ENCODE assay signal across 26 cellular contexts in genomic region chr1:210441028-210441427, GRCh38.
A peak's percentile ranks its signal among the peaks of the same experiment; 100 is the strongest.
DNase-seq lines count a peak whose midpoint lies in the region; ATAC-seq, FAIRE-seq and TF ChIP-seq lines count a peak whose summit lies in the region.
"Had no signal": no experiment of that assay in that cellular context is flagged by ENCODE, and none has a peak within 500 bp of the region (broad histone marks: within the 10 kb centered on the region; RNA-seq: fewer than 3 reads in every experiment).

No MANE protein-coding gene starts in this region.

- H3K4me2 ChIP-seq in A549 (no peak overlapping the region), keratinocyte (ENCODE audit: control insufficient read depth, extremely low read depth, insufficient read depth, low read depth, low read length) (no peak overlapping the region)

- H4K20me1 ChIP-seq in keratinocyte (ENCODE audit: control insufficient read depth, extremely low read depth, insufficient read depth, low read length), result no peaks in the 10 kb centered on the region

- H3K9me3 ChIP-seq in A549 (no peaks in the 10 kb centered on the region), HEK293 (ENCODE audit: control insufficient read depth, insufficient read depth, low read depth, low read length) (no peaks in the 10 kb centered on the region), RWPE2 (ENCODE audit: severe bottlenecking) (no peaks in the 10 kb centered on the region), keratinocyte (ENCODE audit: control insufficient read depth, low read depth, low read length) (no peaks in the 10 kb centered on the region)
- H3K9me3 ChIP-seq: gastrocnemius medialis, sigmoid colon, testis had no signal

- H3K4me1 ChIP-seq in A549 (peaks cover 45% of the 10 kb centered on the region), HEK293 (ENCODE audit: control insufficient read depth, insufficient read depth, low read length) (peaks cover 7% of the 10 kb centered on the region), RWPE2 (ENCODE audit: insufficient read depth, poor library complexity, severe bottlenecking) (peaks cover 9% of the 10 kb centered on the region), keratinocyte (ENCODE audit: control insufficient read depth, extremely low read depth, insufficient read depth, low read length) (peaks cover 19% of the 10 kb centered on the region)
- H3K4me1 ChIP-seq: gastrocnemius medialis, sigmoid colon, testis had no signal

- no peak for FAIRE-seq in A549 (lab: Jason Lieb, UNC)
- peak; percentile 69 for FAIRE-seq in keratinocyte (lab: Jason Lieb, UNC)

- peak overlapping the region; percentile 72 to 85 for H3K27ac ChIP-seq in A549
- no peak overlapping the region for H3K27ac ChIP-seq in HEK293 (ENCODE audit: extremely low read depth, low read depth, low read length)
- H3K27ac ChIP-seq in RWPE2 (ENCODE audit: poor library complexity, severe bottlenecking), result peak overlapping the region; percentile 97
- H3K27ac ChIP-seq in keratinocyte (ENCODE audit: control insufficient read depth, insufficient read depth, low read length), result no peak overlapping the region
- H3K27ac ChIP-seq: gastrocnemius medialis, sigmoid colon, SK-N-MC, testis had no signal

- no peaks in the 10 kb centered on the region for H3K9me1 ChIP-seq in keratinocyte (ENCODE audit: control insufficient read depth, extremely low read depth, insufficient read depth, low read length)

- TF ChIP-seq RAD21 in A549 (conservative IDR thresholded peaks at IDR 0.05 in 1 of 2, IDR thresholded peaks at IDR 0.05 in 1 of 2), result no peak

- dilution Hi-C loops in keratinocyte (cut with MboI; ENCODE audit: extremely low pct_ligation_motif_present, low sequenced_read_pairs), result no loop called here

- H3K79me2 ChIP-seq in keratinocyte (ENCODE audit: control insufficient read depth, insufficient read depth, low read length), result no peaks in the 10 kb centered on the region

- no peak for TF ChIP-seq EP300 in A549 (IDR thresholded peaks at IDR 0.05)

- no peaks in the 10 kb centered on the region for H3K36me3 ChIP-seq in HEK293 (ENCODE audit: control insufficient read depth in 2 of 2, insufficient read depth in 1 of 2, low read length in 2 of 2)
- H3K36me3 ChIP-seq in RWPE2 (ENCODE audit: low read depth), result no peaks in the 10 kb centered on the region
- no peaks in the 10 kb centered on the region for H3K36me3 ChIP-seq in keratinocyte (ENCODE audit: control insufficient read depth in 2 of 2, extremely low read depth in 1 of 2, insufficient read depth in 2 of 2, low read length in 2 of 2)
- H3K36me3 ChIP-seq: gastrocnemius medialis, sigmoid colon had no signal

- ATAC-seq in A549 (0 out of 6 replicates have a peak, but pooled peaks of 1 of the 2 experiments have one; percentile 5), RWPE2 (ENCODE audit: low read depth) (no peak), GM21528 (IDR thresholded peaks at IDR 0.05; ENCODE audit: low FRiP score, unreplicated experiment) (no peak)
- ATAC-seq: activated CD8-positive, alpha-beta T cell treated with anti-CD3 and anti-CD28 coated beads for 36 hours; gastrocnemius medialis; natural killer cell; Panc1; stimulated activated memory B cell treated with anti-CD40 and anti-IgM and Interleukin-4, amounts not matched to agents 10 μg/mL and 1 μg/mL and 100 μg/mL, for 72 hours had no signal

- TF ChIP-seq CTCF in A549 (IDR thresholded peaks at IDR 0.05), result no peak; the same call in 2 of the 3 replicates
- no peak for TF ChIP-seq CTCF in HEK293 (tag by site-specific recombination; IDR thresholded peaks at IDR 0.05)
- TF ChIP-seq CTCF in RWPE2 (IDR thresholded peaks at IDR 0.05; ENCODE audit: poor library complexity, severe bottlenecking), result no peak
- no peak for TF ChIP-seq CTCF in keratinocyte (optimal IDR thresholded peaks at IDR 0.05 in 1 of 3, IDR thresholded peaks at IDR 0.05 in 1 of 3, conservative IDR thresholded peaks at IDR 0.05 in 1 of 3; ENCODE audit: extremely low read depth in 1 of 3, insufficient read depth in 2 of 3, low read length in 3 of 3)

- H3K4me3 ChIP-seq in A549 (no peak overlapping the region), HEK293 (ENCODE audit: low read depth, low read length) (no peak overlapping the region), RWPE2 (ENCODE audit: severe bottlenecking) (no peak overlapping the region), keratinocyte (ENCODE audit: control insufficient read depth in 2 of 3, extremely low read depth in 1 of 3, insufficient read depth in 2 of 3, low read depth in 1 of 3, low read length in 3 of 3) (no peak overlapping the region)
- H3K4me3 ChIP-seq: gastrocnemius medialis, sigmoid colon, SK-N-MC, testis had no signal

- no peak overlapping the region for H3K9ac ChIP-seq in keratinocyte (ENCODE audit: control insufficient read depth, extremely low read depth, insufficient read depth, low read length)

- H3K27me3 ChIP-seq in RWPE2 (ENCODE audit: insufficient read depth, poor library complexity, severe bottlenecking) (no peaks in the 10 kb centered on the region), keratinocyte (ENCODE audit: control insufficient read depth, extremely low read depth, insufficient read depth, low read length) (no peaks in the 10 kb centered on the region)
- H3K27me3 ChIP-seq: gastrocnemius medialis, sigmoid colon, testis had no signal

- no peak overlapping the region for H2AFZ ChIP-seq in keratinocyte (ENCODE audit: control insufficient read depth, low read length)

- POLR2A ChIA-PET in A549 (lab: Yijun Ruan, JAX), result interaction anchor here (0.6 kb wide), 1 partner anchor 20 kb away, joined by 4 read pairs; no protein-coding TSS in a partner anchor
- POLR2A ChIA-PET in HEK293 (lab: Yijun Ruan, JAX), result interaction anchor here (1.3 kb wide), 1 partner anchor 25 kb away, joined by 3 read pairs; no protein-coding TSS in a partner anchor

- TF ChIP-seq POLR2A in A549 (IDR thresholded peaks at IDR 0.05; ENCODE audit: low read length), result no peak

- DNase-seq in A549 (ENCODE audit: low read depth in 1 of 2, low spot score in 1 of 2), result no peak
- no peak for DNase-seq in RWPE2 (ENCODE audit: low spot score)
- no peak for DNase-seq in keratinocyte (ENCODE audit: low read depth, low spot score)
- no peak for DNase-seq in COLO829 (ENCODE audit: low spot score)
- DNase-seq in iPS-NIHi11 (ENCODE audit: low spot score), result no peak
- no peak for DNase-seq in cerebellum (ENCODE audit: low spot score)
- DNase-seq: activated CD8-positive, alpha-beta T cell treated with anti-CD3 and anti-CD28 coated beads for 36 hours; activated naive CD4-positive, alpha-beta T cell treated with anti-CD3 and anti-CD28 coated beads, Interleukin-2, amount 10 ng/mL, durations not matched to agents 7 days and 5 days; anterior cingulate cortex; CD4-positive, alpha-beta T cell; DMS79 treated with DMSO at 0.1 percent for 48 hours; effector CD4-positive, alpha-beta T cell; gastrocnemius medialis; KG1; natural killer cell; NCI-H1092 treated with DMSO at 0.1 percent for 48 hours; NCI-H82; posterior cingulate gyrus; sigmoid colon; T1000; testis had no signal

- 86% methylated on average over 1 of the region's 1 CpG for WGBS in A549 (ENCODE audit: missing lambda C conversion rate)

- CTCF ChIA-PET in A549 (lab: Yijun Ruan, JAX), result interaction anchor here (0.8 to 3.6 kb wide), 4 partner anchors 25 to 694 kb away, joined by 3 to 43 read pairs (median 6); partner anchors contain the start of gene KCNH1
- CTCF ChIA-PET in HEK293 (lab: Yijun Ruan, JAX), result interaction anchor here (0.7 to 3.1 kb wide), 7 partner anchors 8 to 694 kb away, joined by 3 to 22 read pairs (median 3); no protein-coding TSS in a partner anchor

TF ChIP-seq in A549, 52 proteins besides CTCF, POLR2A, EP300 and RAD21:
- no peak for TF ChIP-seq ZSCAN20 (CRISPR knock-in tag; IDR thresholded peaks at IDR 0.05)
- no peak for TF ChIP-seq HOXA7 (CRISPR knock-in tag; IDR thresholded peaks at IDR 0.05)
- no peak for TF ChIP-seq MYC (IDR thresholded peaks at IDR 0.05; ENCODE audit: borderline replicate concordance, low read length)
- TF ChIP-seq FOXS1 (CRISPR knock-in tag; IDR thresholded peaks at IDR 0.05), result no peak
- no peak for TF ChIP-seq ZC3H11A (IDR thresholded peaks at IDR 0.05)
- TF ChIP-seq POLR2AphosphoS2 (conservative IDR thresholded peaks at IDR 0.05; ENCODE audit: low read length), result no peak
- no peak for TF ChIP-seq ZFP36 (IDR thresholded peaks at IDR 0.05; ENCODE audit: borderline replicate concordance, partially characterized antibody)
- no peak for TF ChIP-seq KDM1A (IDR thresholded peaks at IDR 0.05; ENCODE audit: low read depth)
- TF ChIP-seq RFX5 (IDR thresholded peaks at IDR 0.05), result no peak
- TF ChIP-seq FOSL2 (IDR thresholded peaks at IDR 0.05), result no peak
- TF ChIP-seq FOSL2 (CRISPR knock-in tag; IDR thresholded peaks at IDR 0.05), result no peak
- TF ChIP-seq JUNB (IDR thresholded peaks at IDR 0.05), result no peak

TF ChIP-seq in HEK293, 187 proteins besides CTCF, POLR2A, EP300 and RAD21 (continues in another document):
- TF ChIP-seq ZBTB21 (tag by site-specific recombination; IDR thresholded peaks at IDR 0.05) (no peak), ZNF707 (tag by site-specific recombination; IDR thresholded peaks at IDR 0.05) (no peak), REPIN1 (tag by site-specific recombination; IDR thresholded peaks at IDR 0.05; ENCODE audit: low read depth) (no peak), ZNF585B (tag by site-specific recombination; IDR thresholded peaks at IDR 0.05) (no peak), ATF2 (tag by site-specific recombination; IDR thresholded peaks at IDR 0.05; ENCODE audit: low read depth) (no peak), ZNF692 (tag by site-specific recombination; IDR thresholded peaks at IDR 0.05) (no peak), MYNN (tag by site-specific recombination; IDR thresholded peaks at IDR 0.05; ENCODE audit: borderline replicate concordance) (no peak)

Comparison
In these comparisons a context has a peak if more than half of its experiments do, and no peak if none do; other contexts are left out.
1. H3K27ac ChIP-seq: peak in A549 (2 of 2) and RWPE2 (single experiment); none in HEK293 (single experiment) and keratinocyte (single experiment).